ENCODE assay signal across 9 cellular contexts in the genomic region with DNA sequence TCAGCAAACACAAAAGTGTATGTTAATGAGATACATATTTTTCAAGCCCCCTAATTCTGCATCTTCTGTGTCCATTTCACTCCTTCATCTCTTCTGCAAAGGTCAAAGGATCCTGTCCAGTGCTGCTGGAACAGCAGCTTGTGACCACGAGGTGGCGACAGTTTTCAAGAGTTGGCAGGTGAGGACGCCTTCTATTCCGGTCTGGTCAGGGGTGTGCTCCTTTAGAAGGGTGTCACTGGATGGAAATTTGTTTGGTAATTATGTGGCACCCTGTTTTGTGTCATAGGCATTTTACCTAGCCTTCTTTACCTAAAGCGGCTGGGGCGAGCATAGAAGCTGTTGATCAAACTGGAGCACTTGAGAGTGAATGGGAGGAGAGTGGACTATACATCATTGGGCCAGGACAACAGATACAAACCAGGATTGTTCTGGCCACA. TPM values are rescaled to one million over a fixed set of nuclear protein-coding genes. Genes with fewer than 3 reads are reported as not detected.
DNase-seq lines count a peak whose midpoint lies in the region; ATAC-seq and TF ChIP-seq lines count a peak whose summit lies in the region.
"Had no signal": no experiment of that assay in that cellular context is flagged by ENCODE, and none has a peak within 500 bp of the region (broad histone marks: within the 10 kb centered on the region; RNA-seq: fewer than 3 reads in every experiment).

No MANE protein-coding gene starts in this region.

- no peak overlapping the region for H3K27ac Mint-ChIP-seq in progenitor cell of endocrine pancreas
- H3K27ac Mint-ChIP-seq: activated naive CD8-positive, alpha-beta T cell had no signal

- H3K36me3 Mint-ChIP-seq in progenitor cell of endocrine pancreas (ENCODE audit: insufficient read depth) = no peaks in the 10 kb centered on the region
- H3K36me3 Mint-ChIP-seq: activated naive CD8-positive, alpha-beta T cell had no signal

- TF ChIP-seq CTCF in progenitor cell of endocrine pancreas (IDR thresholded peaks at IDR 0.05; ENCODE audit: unreplicated experiment) = peak; percentile 96

- H3K9me3 Mint-ChIP-seq in progenitor cell of endocrine pancreas (ENCODE audit: low read depth) = no peaks in the 10 kb centered on the region

- peak; percentile 79 for ATAC-seq in GM21367 (IDR thresholded peaks at IDR 0.05; ENCODE audit: unreplicated experiment)

- H3K4me1 Mint-ChIP-seq in progenitor cell of endocrine pancreas (ENCODE audit: low read depth) = no peaks in the 10 kb centered on the region

- no peak overlapping the region for H3K4me3 Mint-ChIP-seq in progenitor cell of endocrine pancreas (ENCODE audit: low read depth)
- H3K4me3 Mint-ChIP-seq: activated naive CD8-positive, alpha-beta T cell had no signal

- H3K27me3 Mint-ChIP-seq in progenitor cell of endocrine pancreas = no peaks in the 10 kb centered on the region
- H3K27me3 Mint-ChIP-seq: activated naive CD8-positive, alpha-beta T cell had no signal

- DNase-seq in COR-L47 (lab: John Stamatoyannopoulos, UW) (peak; percentile 46), KBM-7 (peak; percentile 70), SKM-1 (lab: John Stamatoyannopoulos, UW; ENCODE audit: unreplicated experiment) (peak; percentile 54), head of caudate nucleus (peak; percentile 46 to 94 (median 82)), progenitor cell of endocrine pancreas (ENCODE audit: low spot score, unreplicated experiment) (peak; percentile 50), ureter (ENCODE audit: low spot score) (peak; percentile 76)
- peak; percentile 74 for DNase-seq in activated naive CD4-positive, alpha-beta T cell treated with anti-CD3 and anti-CD28 coated beads, Interleukin-2, amount 50 U/mL, for 16 hours

- in situ Hi-C loops in KBM-7 (cut with MboI; ENCODE audit: low pct_unique_long_range_greater_than_20kb, low sequenced_read_pairs) = no loop called here

- intact Hi-C loops in head of caudate nucleus (cut with DNase I) = loop anchor here (5.0 kb wide), 1 partner anchor 353 kb away; no protein-coding TSS in a partner anchor

RNA-seq across cellular contexts. Expression of gene ERVFRD-1, which starts 32.9 kb away (rescaled TPM):
- total RNA-seq in progenitor cell of endocrine pancreas (not detected in 2 replicates), ureter (0.18 TPM)

RNA-seq across cellular contexts. Expression of gene SMIM13, which starts 50.8 kb away (rescaled TPM):
- 10.5 and 11.5 TPM in 2 replicates for total RNA-seq in progenitor cell of endocrine pancreas
- 6.7 TPM for total RNA-seq in ureter

Comparison
In these comparisons a context has a peak if more than half of its experiments do, and no peak if none do; other contexts are left out.
1. Peak in every context shown above with its lines: DNase-seq and ATAC-seq.